8 cellular contexts compared by ENCODE assay signal in the genomic region with DNA sequence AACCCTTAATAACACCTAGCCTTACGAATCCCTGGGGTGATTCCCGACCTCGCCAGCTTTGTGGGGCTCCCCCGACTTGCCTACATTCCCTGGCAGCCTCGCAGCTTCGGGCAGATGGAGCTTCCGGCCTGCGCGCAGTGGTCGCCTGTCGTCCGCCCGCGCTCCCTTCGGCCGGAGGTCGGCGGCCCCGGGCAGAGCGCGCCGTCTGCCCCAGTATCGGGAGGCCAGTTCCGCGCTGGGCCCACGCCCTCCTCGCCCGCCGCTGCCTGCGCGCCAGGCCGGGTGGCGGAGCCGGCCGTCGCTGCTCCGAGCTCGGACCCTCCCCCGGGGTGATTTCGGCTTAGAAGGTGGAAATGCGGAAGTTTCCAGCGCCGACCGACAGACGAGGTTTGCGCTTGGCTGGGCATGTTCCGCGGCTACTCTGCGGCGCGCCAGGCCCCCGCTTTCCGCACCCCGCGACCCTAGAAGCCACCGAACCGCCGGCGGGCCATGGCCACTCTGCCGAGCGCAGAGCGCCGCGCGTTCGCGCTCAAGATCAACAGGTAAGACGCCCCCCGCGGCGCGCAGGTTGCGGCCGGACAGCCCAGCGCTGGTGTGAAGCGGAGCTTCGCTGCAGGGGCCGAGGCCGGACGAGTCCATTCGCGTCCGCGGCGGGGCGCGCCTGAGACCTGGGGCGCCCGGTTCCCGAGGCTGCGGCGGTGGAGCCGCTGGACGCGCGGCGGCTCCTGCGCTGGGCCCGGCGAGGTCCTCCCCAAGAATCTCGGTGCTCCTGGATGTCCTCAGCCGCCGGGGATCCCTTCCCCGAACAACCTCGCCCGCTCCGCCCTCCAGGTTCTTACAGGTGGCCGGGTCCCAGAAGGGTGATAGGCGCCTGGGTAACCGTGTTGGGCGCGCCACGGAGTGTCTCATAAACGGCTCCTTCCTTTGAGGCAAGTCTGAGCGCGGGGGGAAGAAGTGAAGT.
A peak's percentile ranks its signal among the peaks of the same experiment; 100 is the strongest.
DNase-seq lines count a peak whose midpoint lies in the region; TF ChIP-seq lines count a peak whose summit lies in the region.

TSS of gene DOCK8 (plus strand) at position 378 of the 961 bp plus-strand sequence. CDS start at position 490, 112 bp downstream.

- peak within 1 kb of the TSS; percentile 67 for H3K9ac ChIP-seq in HUES48 (ENCODE audit: low read depth, low read length)

- TF ChIP-seq CTCF in GM20000 (IDR thresholded peaks at IDR 0.05; ENCODE audit: extremely low read depth, missing control alignments) (peak; percentile 63), brain microvascular endothelial cell (IDR thresholded peaks at IDR 0.05; ENCODE audit: low read depth, low read length, missing control alignments) (peak; percentile 24)

- in situ Hi-C loops in brain microvascular endothelial cell (cut with HindIII; ENCODE audit: low pct_ligation_motif_present, low sequenced_read_pairs): no loop called here

- H3K27me3 ChIP-seq in HUES48 (ENCODE audit: control insufficient read depth, insufficient read depth, low read length) (peaks cover 47% of the 10 kb centered on the region), brain microvascular endothelial cell (replicated peaks) (peaks cover 6% of the 10 kb centered on the region)

- peak within 1 kb of the TSS; percentile 71 for H3K27ac ChIP-seq in HUES48 (ENCODE audit: low read depth, low read length)
- no peak within 1 kb of the TSS for H3K27ac ChIP-seq in brain microvascular endothelial cell

- H3K4me1 ChIP-seq in HUES48 (ENCODE audit: control insufficient read depth, insufficient read depth, low read length): 0 out of 2 replicates have a peak, but pooled peaks cover 11% of the 10 kb centered on the region

- DNase-seq in D341Med (ENCODE audit: low spot score) (peak; percentile 83), GM20000 (ENCODE audit: low spot score) (peak; percentile 89), T-helper 22 cell (ENCODE audit: low read depth) (peak; percentile 25), brain microvascular endothelial cell (no peak), kidney tubule cell (ENCODE audit: low spot score) (peak; percentile 80), NCI-H187 treated with DMSO at 0.1 percent for 48 hours (lab: John Stamatoyannopoulos, UW) (no peak)
- DNase-seq in stimulated activated CD4-positive, alpha-beta T cell treated with anti-CD3 and anti-CD28 coated beads, Interleukin-4, amount 100 ng/mL, for 24 hours: peak; percentile 53

- H3K36me3 ChIP-seq in HUES48 (ENCODE audit: control insufficient read depth, insufficient read depth, low read length): no peaks in the 10 kb centered on the region
- no peaks in the 10 kb centered on the region for H3K36me3 ChIP-seq in brain microvascular endothelial cell (replicated peaks)

- H3K9me3 ChIP-seq in HUES48 (ENCODE audit: control insufficient read depth, insufficient read depth, low read length): no peaks in the 10 kb centered on the region

- H3K4me3 ChIP-seq in HUES48 (ENCODE audit: low read depth, low read length) (peak within 1 kb of the TSS; percentile 70), brain microvascular endothelial cell (ENCODE audit: low read depth, low read length) (peak within 1 kb of the TSS; percentile 45)

Comparison
In these comparisons a context has a peak if more than half of its experiments do, and no peak if none do; other contexts are left out.
1. DNase-seq: peak in D341Med (single experiment), GM20000 (single experiment), T-helper 22 cell (single experiment), kidney tubule cell (single experiment) and stimulated activated CD4-positive, alpha-beta T cell treated with anti-CD3 and anti-CD28 coated beads, Interleukin-4, amount 100 ng/mL, for 24 hours (single experiment); none in brain microvascular endothelial cell (single experiment) and NCI-H187 treated with DMSO at 0.1 percent for 48 hours (single experiment).